ENCODE assay signal across 17 cellular contexts in the genomic region with DNA sequence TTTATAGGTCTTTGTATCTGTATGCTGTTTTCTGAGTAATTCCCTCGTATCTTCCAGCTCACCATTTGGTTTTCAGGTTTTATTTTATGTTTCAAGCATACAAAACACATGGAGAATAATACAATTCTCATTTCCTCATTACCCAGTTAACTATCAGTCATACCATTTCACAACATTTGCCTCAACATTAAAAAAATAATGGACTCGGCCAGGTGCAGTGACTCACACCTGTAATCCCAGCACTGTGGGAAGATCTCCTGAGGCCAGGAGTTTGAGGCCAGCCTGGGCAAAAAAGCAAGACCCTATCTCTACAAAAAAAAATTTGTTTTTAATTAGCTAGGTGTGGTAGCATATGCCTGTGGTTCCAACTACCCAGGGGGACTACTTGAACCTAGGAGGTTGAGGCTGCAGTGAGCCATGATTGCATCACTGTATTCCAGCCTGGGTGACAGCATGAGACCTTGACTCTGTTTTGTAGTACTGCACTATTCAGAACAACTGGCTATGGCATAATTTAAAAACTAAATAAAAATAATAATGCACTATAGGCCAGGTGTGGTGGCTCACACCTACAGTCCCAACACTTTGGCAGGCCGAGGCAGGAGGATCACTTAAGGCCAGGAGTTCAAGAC.
"Had no signal": no experiment of that assay in that cellular context is flagged by ENCODE, and none has a peak within 500 bp of the region (broad histone marks: within the 10 kb centered on the region; RNA-seq: fewer than 3 reads in every experiment).

No MANE protein-coding gene starts in this region.

- H3K27me3 Mint-ChIP-seq: activated CD4-positive, alpha-beta T cell treated with anti-CD3 and anti-CD28 coated beads, Interleukin-2, amount 10 ng/mL, durations not matched to agents 24 days and 14 days; activated T-helper 17 cell treated with anti-CD3 and anti-CD28 coated beads, Interleukin-2, amount 50 U/mL, for 72 hours; naive thymus-derived CD8-positive, alpha-beta T cell; T-helper 17 cell had no signal

- H3K4me3 Mint-ChIP-seq: activated CD4-positive, alpha-beta T cell treated with anti-CD3 and anti-CD28 coated beads, Interleukin-2, amount 10 ng/mL, durations not matched to agents 24 days and 14 days; activated naive CD4-positive, alpha-beta T cell treated with anti-CD3 and anti-CD28 coated beads for 36 hours; activated T-helper 17 cell treated with anti-CD3 and anti-CD28 coated beads, Interleukin-2, amount 50 U/mL, for 72 hours; naive thymus-derived CD8-positive, alpha-beta T cell; T-helper 17 cell; WTC11 had no signal

- H3K9me3 ChIP-seq: lower lobe of right lung, psoas muscle had no signal

- H3K9me3 Mint-ChIP-seq: activated CD4-positive, alpha-beta T cell treated with anti-CD3 and anti-CD28 coated beads, Interleukin-2, amount 10 ng/mL, durations not matched to agents 24 days and 14 days; activated naive CD4-positive, alpha-beta T cell treated with anti-CD3 and anti-CD28 coated beads for 36 hours; activated T-helper 17 cell treated with anti-CD3 and anti-CD28 coated beads, Interleukin-2, amount 50 U/mL, for 72 hours; naive thymus-derived CD8-positive, alpha-beta T cell; WTC11 had no signal

- H3K4me1 Mint-ChIP-seq: WTC11 had no signal

- H3K4me1 ChIP-seq: lower lobe of right lung, psoas muscle had no signal

- H3K27ac Mint-ChIP-seq: activated CD4-positive, alpha-beta T cell treated with anti-CD3 and anti-CD28 coated beads, Interleukin-2, amount 10 ng/mL, durations not matched to agents 24 days and 14 days; activated naive CD4-positive, alpha-beta T cell treated with anti-CD3 and anti-CD28 coated beads for 36 hours; activated T-helper 17 cell treated with anti-CD3 and anti-CD28 coated beads, Interleukin-2, amount 50 U/mL, for 72 hours; T-helper 17 cell; WTC11 had no signal

- H3K27ac ChIP-seq: coronary artery, hepatocyte, lower lobe of right lung, psoas muscle had no signal

- H3K27me3 ChIP-seq: hepatocyte had no signal

- H3K4me2 ChIP-seq: hepatocyte had no signal

- ATAC-seq: activated T-helper 17 cell treated with anti-CD3 and anti-CD28 coated beads, Interleukin-2, amount 50 U/mL, for 72 hours; naive thymus-derived CD8-positive, alpha-beta T cell; psoas muscle; sciatic nerve; stimulated activated naive CD8-positive, alpha-beta T cell treated with anti-CD3 and anti-CD28 coated beads, Interleukin-15, Interleukin-2, amounts not matched to agents 100 U/mL and 50 U/mL, for 24 hours; T-helper 17 cell; WTC11 had no signal

- DNase-seq: activated CD4-positive, alpha-beta T cell treated with anti-CD3 and anti-CD28 coated beads, Interleukin-2, amount 10 ng/mL, durations not matched to agents 24 days and 14 days; activated CD8-positive, alpha-beta memory T cell treated with anti-CD3 and anti-CD28 coated beads for 24 hours; activated naive CD4-positive, alpha-beta T cell treated with anti-CD3 and anti-CD28 coated beads for 36 hours; caudate nucleus; effector CD4-positive, alpha-beta T cell; lower lobe of right lung; naive thymus-derived CD8-positive, alpha-beta T cell; occipital lobe; psoas muscle; stimulated activated CD4-positive, alpha-beta T cell treated with anti-CD3 and anti-CD28 coated beads, Interleukin-12 subunit alpha, Interleukin-12 subunit beta, amount 100 ng/mL, for 4 hours; stimulated activated naive CD8-positive, alpha-beta T cell treated with anti-CD3 and anti-CD28 coated beads, Interleukin-15, Interleukin-2, amounts not matched to agents 100 U/mL and 50 U/mL, for 24 hours; T-helper 17 cell had no signal

- H3K4me3 ChIP-seq: coronary artery, hepatocyte, lower lobe of right lung, psoas muscle had no signal
